ENCODE assay signal across 15 cellular contexts in the genomic region with DNA sequence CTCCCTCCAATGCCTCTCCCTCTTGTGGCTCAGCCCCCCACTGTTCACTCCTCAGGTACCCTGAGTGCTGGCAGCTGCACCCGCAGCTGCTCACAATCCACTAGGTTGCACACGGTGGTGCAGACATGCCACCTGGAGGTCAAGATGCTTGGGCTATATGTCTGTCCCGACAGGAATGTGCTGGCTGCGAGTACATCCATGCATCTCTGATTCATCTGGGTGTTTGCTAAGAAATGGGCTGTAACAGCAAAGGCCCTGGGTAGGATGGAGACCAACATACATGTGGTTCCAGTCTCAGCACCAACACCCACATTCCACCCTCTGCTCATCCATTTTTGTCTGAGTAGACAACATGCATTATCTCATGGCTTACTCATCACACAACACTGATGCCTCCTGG. TPM values are rescaled to one million over a fixed set of nuclear protein-coding genes. Genes with fewer than 3 reads are reported as not detected.
DNase-seq lines count a peak whose midpoint lies in the region; ATAC-seq, FAIRE-seq and TF ChIP-seq lines count a peak whose summit lies in the region.
"Had no signal": no experiment of that assay in that cellular context is flagged by ENCODE, and none has a peak within 500 bp of the region (broad histone marks: within the 10 kb centered on the region; RNA-seq: fewer than 3 reads in every experiment).

No MANE protein-coding gene starts in this region.

- in situ Hi-C loops in HepG2 (cut with HindIII; ENCODE audit: extremely low pct_ligation_motif_present, low pct_unique_long_range_greater_than_20kb), result loop anchor here (10.0 kb wide), 1 partner anchor 178 kb away; no protein-coding TSS in a partner anchor

- no peak overlapping the region for H3K23ac ChIP-seq in neuronal stem cell (ENCODE audit: low read depth, low read length, poor library complexity)

- DNase-seq in HepG2 (ENCODE audit: low spot score), result no peak
- no peak for DNase-seq in right lobe of liver
- no peak for DNase-seq in bronchial epithelial cell (ENCODE audit: low read depth)
- DNase-seq in neuronal stem cell (ENCODE audit: low spot score), result no peak
- DNase-seq in effector CD4-positive, alpha-beta T cell, result no peak
- DNase-seq in foreskin fibroblast, result no peak
- DNase-seq: COR-L47, DND-41, GDM1, H7 had no signal

- no peak overlapping the region for H2BK12ac ChIP-seq in neuronal stem cell (ENCODE audit: low read length)

- POLR2A ChIA-PET in HepG2 (lab: Yijun Ruan, JAX), result no interaction called here

- no peak overlapping the region for H2BK5ac ChIP-seq in neuronal stem cell (ENCODE audit: low read length)

- ATAC-seq in HepG2, result no peak
- ATAC-seq in right lobe of liver, result no peak
- ATAC-seq in GM18907 (IDR thresholded peaks at IDR 0.05; ENCODE audit: unreplicated experiment), result no peak
- ATAC-seq: CD8-positive, alpha-beta T cell; GM23338 had no signal

- no peak overlapping the region for H3K4ac ChIP-seq in neuronal stem cell (ENCODE audit: low read length)

- H3K27ac ChIP-seq in HepG2 (ENCODE audit: extremely low read length, insufficient read depth, low read length) (no peak overlapping the region), right lobe of liver (no peak overlapping the region), neuronal stem cell (replicated peaks; ENCODE audit: low read length) (no peak overlapping the region)

- no peak overlapping the region for H2BK15ac ChIP-seq in neuronal stem cell (ENCODE audit: low read length)

- no peak overlapping the region for H2AFZ ChIP-seq in HepG2 (ENCODE audit: low read length)
- H2AFZ ChIP-seq in neuronal stem cell (ENCODE audit: low read length), result no peak overlapping the region
- H2AFZ ChIP-seq: GM23338 had no signal

- H4K8ac ChIP-seq in neuronal stem cell (ENCODE audit: low read depth, low read length), result no peak overlapping the region

- TF ChIP-seq RAD21 in HepG2 (CRISPR knock-in tag; IDR thresholded peaks at IDR 0.05), result no peak

- no peak overlapping the region for H2AK5ac ChIP-seq in neuronal stem cell (ENCODE audit: low read depth, low read length)

- no peak overlapping the region for H3K14ac ChIP-seq in neuronal stem cell (ENCODE audit: low read length)

- H3K9me3 ChIP-seq in HepG2 (ENCODE audit: low read length) (peaks cover 22% of the 10 kb centered on the region), right lobe of liver (no peaks in the 10 kb centered on the region), neuronal stem cell (replicated peaks in 1 of 2; ENCODE audit: control insufficient read depth in 2 of 2, insufficient read depth in 1 of 2, low read depth in 1 of 2, low read length in 2 of 2) (peaks cover 41 to 58% of the 10 kb centered on the region in 2 donors)

- peaks cover 2% of the 10 kb centered on the region for H3K79me2 ChIP-seq in HepG2 (ENCODE audit: insufficient read depth, low read length)

- H3K4me3 ChIP-seq in HepG2 (replicated peaks in 1 of 3; ENCODE audit: insufficient read depth in 1 of 3, low read depth in 2 of 3, low read length in 3 of 3) (no peak overlapping the region), right lobe of liver (no peak overlapping the region), bronchial epithelial cell (ENCODE audit: low read depth, low read length) (no peak overlapping the region), neuronal stem cell (ENCODE audit: low read length in 2 of 2) (no peak overlapping the region), foreskin fibroblast (ENCODE audit: low read depth in 1 of 2, low read length in 2 of 2) (no peak overlapping the region)
- H3K4me3 ChIP-seq: GM23338 had no signal

- H3K4me2 ChIP-seq in HepG2 (ENCODE audit: low read depth, low read length), result no peak overlapping the region
- no peak overlapping the region for H3K4me2 ChIP-seq in neuronal stem cell (ENCODE audit: insufficient read depth, low read length, poor library complexity, severe bottlenecking)
- H3K4me2 ChIP-seq: GM23338 had no signal

- TF ChIP-seq EP300 in HepG2 (IDR thresholded peaks at IDR 0.05; ENCODE audit: low read depth in 2 of 2, low read length in 2 of 2) (no peak), HepG2 (CRISPR knock-in tag; IDR thresholded peaks at IDR 0.05; ENCODE audit: borderline replicate concordance) (no peak)

- WGBS in HepG2 (ENCODE audit: low lambda C conversion rate), result 94% methylated on average over 3 of the region's 4 CpGs
- WGBS in right lobe of liver (ENCODE audit: insufficient coverage, low coverage, low lambda C conversion rate, missing lambda C conversion rate), result no CpG with 5 or more reads among the region's 4 CpGs
- WGBS in neuronal stem cell (ENCODE audit: extremely low coverage in 2 of 2, insufficient read length in 2 of 2, insufficient replicate concordance in 1 of 2), 2 donors, result no CpG with 5 or more reads among the region's 4 CpGs

- no peaks in the 10 kb centered on the region for H4K20me1 ChIP-seq in HepG2 (ENCODE audit: insufficient read depth, low read length)

- CTCF ChIA-PET in HepG2 (lab: Yijun Ruan, JAX; ENCODE audit: low intra/inter-chr PET ratio, low total read pairs), result no interaction called here

- H3K9ac ChIP-seq in HepG2 (ENCODE audit: insufficient read depth, low read depth, low read length) (no peak overlapping the region), neuronal stem cell (ENCODE audit: low read depth, low read length, poor library complexity) (no peak overlapping the region)

- TF ChIP-seq CTCF in HepG2 (CRISPR knock-in tag; IDR thresholded peaks at IDR 0.05) (no peak), right lobe of liver (IDR thresholded peaks at IDR 0.05) (no peak), bronchial epithelial cell (IDR thresholded peaks at IDR 0.05; ENCODE audit: insufficient read depth, low read length, severe bottlenecking) (no peak), foreskin fibroblast (IDR thresholded peaks at IDR 0.05; ENCODE audit: low read depth, low read length) (no peak)

- H2BK120ac ChIP-seq in neuronal stem cell (ENCODE audit: low read depth, low read length), result no peak overlapping the region

- TF ChIP-seq POLR2A in HepG2 (IDR thresholded peaks at IDR 0.05; ENCODE audit: insufficient read depth in 1 of 2, low read depth in 2 of 2, low read length in 2 of 2) (no peak), right lobe of liver (IDR thresholded peaks at IDR 0.05) (no peak)

- intact Hi-C loops in HepG2 (cut with micrococcal nuclease; ENCODE audit: unreplicated experiment), result no loop called here
- intact Hi-C loops in right lobe of liver (cut with DNase I), result no loop called here

- no peaks in the 10 kb centered on the region for H3K79me1 ChIP-seq in neuronal stem cell (ENCODE audit: low read depth, low read length)

- peak overlapping the region; percentile 1 for H4K91ac ChIP-seq in neuronal stem cell (ENCODE audit: low read depth, low read length, poor library complexity)

- no peak overlapping the region for H3K18ac ChIP-seq in neuronal stem cell (ENCODE audit: low read length)

- H3K36me3 ChIP-seq in HepG2 (replicated peaks in 1 of 2; ENCODE audit: control insufficient read depth in 1 of 2, insufficient read depth in 2 of 2, low read length in 2 of 2) (peaks cover 28 to 63% of the 10 kb centered on the region in 2 experiments), right lobe of liver (no peaks in the 10 kb centered on the region), bronchial epithelial cell (ENCODE audit: control insufficient read depth, insufficient read depth, low read length) (peaks cover 17% of the 10 kb centered on the region), neuronal stem cell (replicated peaks in 1 of 2; ENCODE audit: control insufficient read depth in 2 of 2, insufficient read depth in 2 of 2, low read length in 2 of 2) (peaks cover 5 to 73% of the 10 kb centered on the region in 2 donors)

- H3K27me3 ChIP-seq in HepG2 (ENCODE audit: control insufficient read depth in 1 of 2, insufficient read depth in 2 of 2, low read length in 2 of 2) (no peaks in the 10 kb centered on the region), right lobe of liver (no peaks in the 10 kb centered on the region), bronchial epithelial cell (ENCODE audit: control insufficient read depth, insufficient read depth, low read length) (no peaks in the 10 kb centered on the region), neuronal stem cell (ENCODE audit: control insufficient read depth in 3 of 3, insufficient read depth in 3 of 3, low read depth in 1 of 3, low read length in 3 of 3) (no peaks in the 10 kb centered on the region)

- no peak for FAIRE-seq in HepG2 (lab: Jason Lieb, UNC)
- FAIRE-seq in bronchial epithelial cell (lab: Jason Lieb, UNC), result peak; percentile 90
- FAIRE-seq: A204.1, D721Med had no signal

- BruUV-seq in HepG2 (replicated peaks; lab: Mats Ljungman, UMichigan), result no TSS peak

- no peaks in the 10 kb centered on the region for H3K4me1 ChIP-seq in HepG2 (ENCODE audit: insufficient read depth, low read length)
- H3K4me1 ChIP-seq in right lobe of liver, result no peaks in the 10 kb centered on the region
- no peaks in the 10 kb centered on the region for H3K4me1 ChIP-seq in neuronal stem cell (ENCODE audit: control insufficient read depth in 2 of 2, insufficient read depth in 1 of 2, low read depth in 1 of 2, low read length in 2 of 2)

RNA-seq across cellular contexts. Expression of gene ANKMY1, which starts 31.3 kb away (rescaled TPM):
- 7.3 and 11.7 TPM in 2 replicates for total RNA-seq in HepG2 (2016; rRNA removed; fragmentation: Illumina TruSeq; extraction: Trizol)
- total RNA-seq in HepG2 (2016; cell fraction: cytosol; rRNA removed; fragmentation: Illumina TruSeq; extraction: Trizol; ENCODE audit: low read depth), result 9.7 and 12.6 TPM in 2 replicates
- total RNA-seq in HepG2 (2016; cell fraction: insoluble cytoplasmic fraction; rRNA removed; fragmentation: Illumina TruSeq; extraction: Trizol), result 8.8 and 12.4 TPM in 2 replicates
- 10.6 and 11.9 TPM in 2 replicates for total RNA-seq in HepG2 (2016; cell fraction: membrane; rRNA removed; fragmentation: Illumina TruSeq; extraction: Trizol)
- 23.2 and 30.1 TPM in 2 replicates for total RNA-seq in HepG2 (2016; cell fraction: nucleus; rRNA removed; fragmentation: Illumina TruSeq; extraction: Trizol)
- polyA plus RNA-seq in HepG2 (2011; rRNA removed), result 18.8 and 20.5 TPM in 2 replicates
- 11.7 and 12.1 TPM in 2 replicates for polyA plus RNA-seq in HepG2 (2011; cell fraction: cytosol; rRNA removed)
- polyA plus RNA-seq in HepG2 (2011; cell fraction: nucleus; rRNA removed), result 55.1 and 66.4 TPM in 2 replicates
- polyA plus RNA-seq in HepG2 (2012), result 8.0 and 8.9 TPM in 2 replicates
- polyA plus RNA-seq in HepG2 (2016; cell fraction: cytosol; fragmentation: Illumina TruSeq; extraction: Trizol; ENCODE audit: low read depth), result 2.6 and 3.4 TPM in 2 replicates
- 7.8 and 8.8 TPM in 2 replicates for polyA plus RNA-seq in HepG2 (2016; cell fraction: insoluble cytoplasmic fraction; fragmentation: Illumina TruSeq; extraction: Trizol; ENCODE audit: low read depth)
- 4.9 and 6.3 TPM in 2 replicates for polyA plus RNA-seq in HepG2 (2016; cell fraction: membrane; fragmentation: Illumina TruSeq; extraction: Trizol; ENCODE audit: low read depth)
- polyA plus RNA-seq in HepG2 (2016; cell fraction: nucleus; fragmentation: Illumina TruSeq; extraction: Trizol; ENCODE audit: insufficient read depth, low read depth), result 30.4 and 35.4 TPM in 2 replicates
- 41.3 and 43.1 TPM in 2 replicates for polyA minus RNA-seq in HepG2 (2011; rRNA and poly(A)+ RNA removed; ENCODE audit: low replicate concordance)
- 6.0 and 6.9 TPM in 2 replicates for polyA minus RNA-seq in HepG2 (2011; cell fraction: cytosol; rRNA and poly(A)+ RNA removed)
- 52.8 and 56.1 TPM in 2 replicates for polyA minus RNA-seq in HepG2 (2011; cell fraction: nucleus; rRNA and poly(A)+ RNA removed)
- 10 to 100 TPM in 1 of 6 experiments, 1 to 10 TPM in 5; 6.6 to 11.0 (median 9.0) TPM for total RNA-seq in right lobe of liver
- 10.8 and 15.8 TPM in 2 replicates for total RNA-seq in bronchial epithelial cell
- polyA plus RNA-seq in neuronal stem cell (2013, experiment 1 of 2), result 4.1 TPM
- 4.3 TPM for polyA plus RNA-seq in neuronal stem cell (2013, experiment 2 of 2)

RNA-seq across cellular contexts. Expression of gene DUSP28, which starts 33.6 kb away (rescaled TPM):
- total RNA-seq in HepG2 (2016; rRNA removed; fragmentation: Illumina TruSeq; extraction: Trizol), result 2.5 and 5.2 TPM in 2 replicates
- total RNA-seq in HepG2 (2016; cell fraction: cytosol; rRNA removed; fragmentation: Illumina TruSeq; extraction: Trizol; ENCODE audit: low read depth), result 4.5 and 4.9 TPM in 2 replicates
- total RNA-seq in HepG2 (2016; cell fraction: insoluble cytoplasmic fraction; rRNA removed; fragmentation: Illumina TruSeq; extraction: Trizol), result 2.9 and 5.6 TPM in 2 replicates
- total RNA-seq in HepG2 (2016; cell fraction: membrane; rRNA removed; fragmentation: Illumina TruSeq; extraction: Trizol), result 6.2 and 6.3 TPM in 2 replicates
- 7.1 TPM in 2 replicates for total RNA-seq in HepG2 (2016; cell fraction: nucleus; rRNA removed; fragmentation: Illumina TruSeq; extraction: Trizol)
- polyA plus RNA-seq in HepG2 (2011; rRNA removed), result 6.7 and 8.6 TPM in 2 replicates
- 3.4 and 4.1 TPM in 2 replicates for polyA plus RNA-seq in HepG2 (2011; cell fraction: cytosol; rRNA removed)
- 6.6 and 6.7 TPM in 2 replicates for polyA plus RNA-seq in HepG2 (2011; cell fraction: nucleus; rRNA removed)
- polyA plus RNA-seq in HepG2 (2012), result 5.4 and 6.8 TPM in 2 replicates
- 4.9 and 6.2 TPM in 2 replicates for polyA plus RNA-seq in HepG2 (2016; cell fraction: cytosol; fragmentation: Illumina TruSeq; extraction: Trizol; ENCODE audit: low read depth)
- polyA plus RNA-seq in HepG2 (2016; cell fraction: insoluble cytoplasmic fraction; fragmentation: Illumina TruSeq; extraction: Trizol; ENCODE audit: low read depth), result 3.9 and 4.1 TPM in 2 replicates
- 5.5 and 7.1 TPM in 2 replicates for polyA plus RNA-seq in HepG2 (2016; cell fraction: membrane; fragmentation: Illumina TruSeq; extraction: Trizol; ENCODE audit: low read depth)
- polyA plus RNA-seq in HepG2 (2016; cell fraction: nucleus; fragmentation: Illumina TruSeq; extraction: Trizol; ENCODE audit: insufficient read depth, low read depth), result 11.1 and 15.5 TPM in 2 replicates
- polyA minus RNA-seq in HepG2 (2011; rRNA and poly(A)+ RNA removed; ENCODE audit: low replicate concordance), result 2.8 and 4.2 TPM in 2 replicates
- polyA minus RNA-seq in HepG2 (2011; cell fraction: cytosol; rRNA and poly(A)+ RNA removed), result 1.7 and 2.2 TPM in 2 replicates
- polyA minus RNA-seq in HepG2 (2011; cell fraction: nucleus; rRNA and poly(A)+ RNA removed), result 11.5 and 12.3 TPM in 2 replicates
- total RNA-seq in right lobe of liver, result 1 to 10 TPM; 1.3 to 3.5 (median 2.1) TPM
- total RNA-seq in bronchial epithelial cell, result 1.9 and 2.1 TPM in 2 replicates
- polyA plus RNA-seq in neuronal stem cell (2013, experiment 1 of 2), result 3.8 TPM
- 3.2 TPM for polyA plus RNA-seq in neuronal stem cell (2013, experiment 2 of 2)

RNA-seq across cellular contexts. Expression of gene RNPEPL1, which starts 41.8 kb away (rescaled TPM):
- total RNA-seq in HepG2 (2016; rRNA removed; fragmentation: Illumina TruSeq; extraction: Trizol), result 13.0 and 27.6 TPM in 2 replicates
- total RNA-seq in HepG2 (2016; cell fraction: cytosol; rRNA removed; fragmentation: Illumina TruSeq; extraction: Trizol; ENCODE audit: low read depth), result 21.9 and 24.8 TPM in 2 replicates
- total RNA-seq in HepG2 (2016; cell fraction: insoluble cytoplasmic fraction; rRNA removed; fragmentation: Illumina TruSeq; extraction: Trizol), result 12.9 and 23.2 TPM in 2 replicates
- 50.1 and 53.8 TPM in 2 replicates for total RNA-seq in HepG2 (2016; cell fraction: membrane; rRNA removed; fragmentation: Illumina TruSeq; extraction: Trizol)
- total RNA-seq in HepG2 (2016; cell fraction: nucleus; rRNA removed; fragmentation: Illumina TruSeq; extraction: Trizol), result 17.5 and 21.9 TPM in 2 replicates
- polyA plus RNA-seq in HepG2 (2011; rRNA removed), result 18.0 and 28.8 TPM in 2 replicates
- polyA plus RNA-seq in HepG2 (2011; cell fraction: cytosol; rRNA removed), result 20.3 and 26.3 TPM in 2 replicates
- polyA plus RNA-seq in HepG2 (2011; cell fraction: nucleus; rRNA removed), result 94.3 and 114 TPM in 2 replicates
- polyA plus RNA-seq in HepG2 (2012), result 37.2 and 56.3 TPM in 2 replicates
- 43.4 and 46.1 TPM in 2 replicates for polyA plus RNA-seq in HepG2 (2016; cell fraction: cytosol; fragmentation: Illumina TruSeq; extraction: Trizol; ENCODE audit: low read depth)
- polyA plus RNA-seq in HepG2 (2016; cell fraction: insoluble cytoplasmic fraction; fragmentation: Illumina TruSeq; extraction: Trizol; ENCODE audit: low read depth), result 40.1 and 49.6 TPM in 2 replicates
- 85.0 and 102 TPM in 2 replicates for polyA plus RNA-seq in HepG2 (2016; cell fraction: membrane; fragmentation: Illumina TruSeq; extraction: Trizol; ENCODE audit: low read depth)
- 57.9 and 59.3 TPM in 2 replicates for polyA plus RNA-seq in HepG2 (2016; cell fraction: nucleus; fragmentation: Illumina TruSeq; extraction: Trizol; ENCODE audit: insufficient read depth, low read depth)
- 15.3 and 64.5 TPM in 2 replicates for polyA minus RNA-seq in HepG2 (2011; rRNA and poly(A)+ RNA removed; ENCODE audit: low replicate concordance)
- 55.0 and 57.6 TPM in 2 replicates for polyA minus RNA-seq in HepG2 (2011; cell fraction: cytosol; rRNA and poly(A)+ RNA removed)
- 18.6 and 21.0 TPM in 2 replicates for polyA minus RNA-seq in HepG2 (2011; cell fraction: nucleus; rRNA and poly(A)+ RNA removed)
- 100 to 1,000 TPM in 1 of 6 experiments, 10 to 100 TPM in 5; 24.7 to 105 (median 31.0) TPM for total RNA-seq in right lobe of liver
- 10.8 and 12.3 TPM in 2 replicates for total RNA-seq in bronchial epithelial cell
- 15.2 TPM for polyA plus RNA-seq in neuronal stem cell (2013, experiment 1 of 2)
- 15.3 TPM for polyA plus RNA-seq in neuronal stem cell (2013, experiment 2 of 2)
